20 cellular contexts compared by ENCODE assay signal in genomic region chr3:82386656-82387055, GRCh38.
"Had no signal": no experiment of that assay in that cellular context is flagged by ENCODE, and none has a peak within 500 bp of the region (broad histone marks: within the 10 kb centered on the region; RNA-seq: fewer than 3 reads in every experiment).

No MANE protein-coding gene starts in this region.

- H3K27ac Mint-ChIP-seq: endodermal cell, naive B cell, nephron had no signal

- H3K4me1 ChIP-seq: heart left ventricle, sigmoid colon, stomach, transverse colon had no signal

- H3K36me3 ChIP-seq: heart left ventricle, neutrophil, sigmoid colon, stomach, thoracic aorta, transverse colon had no signal

- H3K36me3 Mint-ChIP-seq: naive B cell had no signal

- ATAC-seq: heart left ventricle, left colon, left ventricle myocardium superior had no signal

- H3K27ac ChIP-seq: coronary artery, heart left ventricle, neutrophil, sigmoid colon, stomach, thoracic aorta, transverse colon had no signal

- H3K4me3 ChIP-seq: coronary artery, heart left ventricle, lung, sigmoid colon, stomach, thoracic aorta, transverse colon had no signal

- H3K4me3 Mint-ChIP-seq: endodermal cell, naive B cell, nephron had no signal

- H3K27me3 Mint-ChIP-seq: naive B cell had no signal

- H3K4me1 Mint-ChIP-seq: endodermal cell, naive B cell, nephron had no signal

- H3K27me3 ChIP-seq: heart left ventricle, neutrophil, sigmoid colon, stomach, transverse colon had no signal

- DNase-seq: effector CD4-positive, alpha-beta T cell; endodermal cell; heart left ventricle; hippocampal formation; left colon; left ventricle myocardium superior; mesenchymal stem cell; naive B cell; sigmoid colon; small intestine; stimulated activated CD4-positive, alpha-beta T cell treated with anti-CD3 and anti-CD28 coated beads, Interleukin-12 subunit alpha, Interleukin-12 subunit beta, amount 100 ng/mL, for 4 hours; stimulated activated naive CD4-positive, alpha-beta T cell; stomach; substantia nigra; transverse colon had no signal

- H3K9me3 Mint-ChIP-seq: endodermal cell, nephron had no signal

- H3K9me3 ChIP-seq: heart left ventricle, neutrophil, sigmoid colon, stomach, thoracic aorta, transverse colon had no signal
